1 cellular context compared by ENCODE assay signal in the genomic region with DNA sequence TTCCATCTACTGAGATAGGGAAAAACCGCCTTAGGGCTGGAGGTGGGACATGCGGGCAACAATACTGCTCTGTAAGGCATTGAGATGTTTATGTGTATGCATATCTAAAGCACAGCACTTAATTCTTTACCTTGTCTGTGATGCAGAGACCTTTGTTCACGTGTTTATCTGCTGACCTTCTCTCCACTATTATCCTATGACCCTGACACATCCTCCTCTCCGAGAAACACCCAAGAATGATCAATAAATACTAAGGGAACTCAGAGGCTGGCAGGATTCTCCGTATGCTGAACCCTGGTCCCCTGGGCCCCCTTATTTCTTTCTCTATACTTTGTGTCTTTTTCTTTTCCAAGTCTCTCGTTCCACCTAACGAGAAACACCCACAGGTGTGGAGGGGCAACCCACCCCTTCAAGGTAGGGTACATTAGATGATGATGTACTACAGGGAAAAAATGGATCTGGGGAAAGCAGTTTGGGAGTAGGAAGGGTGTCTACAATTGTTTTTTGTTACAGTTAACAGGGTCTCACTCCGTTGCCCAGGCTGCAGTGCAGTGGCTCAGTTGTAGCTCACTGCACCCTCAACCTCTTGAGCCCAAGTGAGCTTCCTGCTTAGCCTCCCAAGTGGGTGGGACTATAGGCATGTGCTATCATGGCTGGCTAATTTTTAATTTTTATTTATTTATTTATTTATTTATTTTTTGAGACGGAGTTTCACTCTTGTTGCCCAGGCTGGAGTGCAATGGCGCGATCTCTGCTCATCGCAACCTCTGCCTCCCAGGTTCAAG.
A peak's percentile ranks its signal among the peaks of the same experiment; 100 is the strongest.
TF ChIP-seq lines count a peak whose summit lies in the region.

No MANE protein-coding gene starts in this region.

TF ChIP-seq in H1, 55 proteins besides CTCF, POLR2A, EP300 and RAD21:
- peak; percentile 33 for TF ChIP-seq ASH2L (IDR thresholded peaks at IDR 0.05; ENCODE audit: low read length)
